11 cellular contexts compared by ENCODE assay signal in genomic region chr12:75964150-75964549, GRCh38.
A peak's percentile ranks its signal among the peaks of the same experiment; 100 is the strongest.
DNase-seq lines count a peak whose midpoint lies in the region; ATAC-seq and TF ChIP-seq lines count a peak whose summit lies in the region.
"Had no signal": no experiment of that assay in that cellular context is flagged by ENCODE, and none has a peak within 500 bp of the region (broad histone marks: within the 10 kb centered on the region; RNA-seq: fewer than 3 reads in every experiment).

No MANE protein-coding gene starts in this region.

- intact Hi-C loops in Calu3 (cut with micrococcal nuclease; ENCODE audit: unreplicated experiment), result no loop called here

- TF ChIP-seq CTCF in neural progenitor cell (IDR thresholded peaks at IDR 0.05) (no peak), Calu3 (IDR thresholded peaks at IDR 0.05; ENCODE audit: unreplicated experiment) (no peak)

- DNase-seq in DMS153 (lab: John Stamatoyannopoulos, UW) (peak; percentile 39), DMS153 treated with DMSO at 0.1 percent for 48 hours (lab: John Stamatoyannopoulos, UW; ENCODE audit: unreplicated experiment) (no peak), neural progenitor cell (ENCODE audit: low spot score) (no peak), Calu3 (no peak)
- DNase-seq in activated CD8-positive, alpha-beta T cell treated with anti-CD3 and anti-CD28 coated beads, Interleukin-2, amount 10 ng/mL, durations not matched to agents 7 days and 5 days, result peak; percentile 37
- DNase-seq in stimulated activated naive B cell treated with anti-CD40 and anti-IgM and Interleukin-4, amounts not matched to agents 10 μg/mL and 1 μg/mL and 100 μg/mL, for 72 hours, result no peak
- DNase-seq in stimulated activated CD4-positive, alpha-beta T cell treated with anti-CD3 and anti-CD28 coated beads, Interleukin-12 subunit alpha, Interleukin-12 subunit beta, amount 100 ng/mL, for 4 hours, result no peak
- DNase-seq: stimulated activated CD4-positive, alpha-beta T cell treated with anti-CD3 and anti-CD28 coated beads, Interleukin-1b, Interleukin-23, amount 100 ng/mL, for 48 hours; T1000 had no signal

- H3K27me3 ChIP-seq in neural progenitor cell, result no peaks in the 10 kb centered on the region

- H3K79me2 ChIP-seq in neural progenitor cell (ENCODE audit: low read depth), result no peaks in the 10 kb centered on the region

- no peaks in the 10 kb centered on the region for H3K9me3 Mint-ChIP-seq in activated CD8-positive, alpha-beta T cell treated with anti-CD3 and anti-CD28 coated beads, Interleukin-2, amount 10 ng/mL, durations not matched to agents 7 days and 5 days (ENCODE audit: insufficient read depth)
- H3K9me3 Mint-ChIP-seq in stimulated activated naive B cell treated with anti-CD40 and anti-IgM and Interleukin-4, amounts not matched to agents 10 μg/mL and 1 μg/mL and 100 μg/mL, for 72 hours, result peaks cover 0 to 2% of the 10 kb centered on the region in 2 donors
- no peaks in the 10 kb centered on the region for H3K9me3 Mint-ChIP-seq in neural progenitor cell
- no peaks in the 10 kb centered on the region for H3K9me3 Mint-ChIP-seq in Calu3 (ENCODE audit: low read depth, unreplicated experiment)

- peaks cover 14% of the 10 kb centered on the region for H3K4me1 ChIP-seq in neural progenitor cell

- peak; percentile 50 for ATAC-seq in HG03565 (IDR thresholded peaks at IDR 0.05; ENCODE audit: unreplicated experiment)
- ATAC-seq in activated CD8-positive, alpha-beta T cell treated with anti-CD3 and anti-CD28 coated beads, Interleukin-2, amount 10 ng/mL, durations not matched to agents 7 days and 5 days, result peak; percentile 65
- peak; percentile 85 to 86 for ATAC-seq in stimulated activated naive B cell treated with anti-CD40 and anti-IgM and Interleukin-4, amounts not matched to agents 10 μg/mL and 1 μg/mL and 100 μg/mL, for 72 hours (replicated peaks)

- no peak overlapping the region for H3K27ac ChIP-seq in neural progenitor cell
- H3K27ac ChIP-seq: 22Rv1 had no signal

- H3K4me3 Mint-ChIP-seq in activated CD8-positive, alpha-beta T cell treated with anti-CD3 and anti-CD28 coated beads, Interleukin-2, amount 10 ng/mL, durations not matched to agents 7 days and 5 days, result no peak overlapping the region
- H3K4me3 Mint-ChIP-seq in stimulated activated naive B cell treated with anti-CD40 and anti-IgM and Interleukin-4, amounts not matched to agents 10 μg/mL and 1 μg/mL and 100 μg/mL, for 72 hours, result no peak overlapping the region
- no peak overlapping the region for H3K4me3 Mint-ChIP-seq in neural progenitor cell
- no peak overlapping the region for H3K4me3 Mint-ChIP-seq in Calu3 (ENCODE audit: low read depth, unreplicated experiment)

- no peaks in the 10 kb centered on the region for H3K36me3 ChIP-seq in neural progenitor cell

- H3K9ac ChIP-seq in neural progenitor cell, result no peak overlapping the region

- peak overlapping the region; percentile 44 for H3K27ac Mint-ChIP-seq in activated CD8-positive, alpha-beta T cell treated with anti-CD3 and anti-CD28 coated beads, Interleukin-2, amount 10 ng/mL, durations not matched to agents 7 days and 5 days
- H3K27ac Mint-ChIP-seq in stimulated activated naive B cell treated with anti-CD40 and anti-IgM and Interleukin-4, amounts not matched to agents 10 μg/mL and 1 μg/mL and 100 μg/mL, for 72 hours, result no peak overlapping the region
- H3K27ac Mint-ChIP-seq in neural progenitor cell (no peak overlapping the region), Calu3 (ENCODE audit: unreplicated experiment) (no peak overlapping the region)

- no peaks in the 10 kb centered on the region for H3K27me3 Mint-ChIP-seq in activated CD8-positive, alpha-beta T cell treated with anti-CD3 and anti-CD28 coated beads, Interleukin-2, amount 10 ng/mL, durations not matched to agents 7 days and 5 days (ENCODE audit: low read depth)
- peaks cover 14 to 24% of the 10 kb centered on the region in 2 donors for H3K27me3 Mint-ChIP-seq in stimulated activated naive B cell treated with anti-CD40 and anti-IgM and Interleukin-4, amounts not matched to agents 10 μg/mL and 1 μg/mL and 100 μg/mL, for 72 hours
- H3K27me3 Mint-ChIP-seq in neural progenitor cell (ENCODE audit: insufficient read depth, low read depth), result peaks cover 3% of the 10 kb centered on the region
- no peaks in the 10 kb centered on the region for H3K27me3 Mint-ChIP-seq in Calu3 (ENCODE audit: unreplicated experiment)

- H3K36me3 Mint-ChIP-seq in activated CD8-positive, alpha-beta T cell treated with anti-CD3 and anti-CD28 coated beads, Interleukin-2, amount 10 ng/mL, durations not matched to agents 7 days and 5 days (ENCODE audit: low read depth), result no peaks in the 10 kb centered on the region
- no peaks in the 10 kb centered on the region for H3K36me3 Mint-ChIP-seq in stimulated activated naive B cell treated with anti-CD40 and anti-IgM and Interleukin-4, amounts not matched to agents 10 μg/mL and 1 μg/mL and 100 μg/mL, for 72 hours
- H3K36me3 Mint-ChIP-seq in neural progenitor cell, result no peaks in the 10 kb centered on the region
- H3K36me3 Mint-ChIP-seq in Calu3 (ENCODE audit: insufficient read depth, unreplicated experiment), result peaks cover 13% of the 10 kb centered on the region

- no peaks in the 10 kb centered on the region for H4K20me1 ChIP-seq in neural progenitor cell (ENCODE audit: low read depth)

- H3F3A ChIP-seq in neural progenitor cell (ENCODE audit: low read depth), result peaks cover 3% of the 10 kb centered on the region

- POLR2A ChIA-PET in activated CD8-positive, alpha-beta T cell treated with anti-CD3 and anti-CD28 coated beads, Interleukin-2, amount 10 ng/mL, durations not matched to agents 7 days and 5 days (lab: Charles Lee), result no interaction called here

- H3K4me2 ChIP-seq in neural progenitor cell, result no peak overlapping the region

- H2AFZ ChIP-seq in neural progenitor cell (replicated peaks), result no peak overlapping the region

- no peak overlapping the region for H3K4me3 ChIP-seq in neural progenitor cell

- no TSS peak for BruUV-seq in Calu3 (replicated peaks; lab: Mats Ljungman, UMichigan)

- no peaks in the 10 kb centered on the region for H3K9me3 ChIP-seq in neural progenitor cell (ENCODE audit: low read depth)

- H3K4me1 Mint-ChIP-seq in activated CD8-positive, alpha-beta T cell treated with anti-CD3 and anti-CD28 coated beads, Interleukin-2, amount 10 ng/mL, durations not matched to agents 7 days and 5 days (ENCODE audit: low read depth), result peaks cover 31% of the 10 kb centered on the region
- H3K4me1 Mint-ChIP-seq in stimulated activated naive B cell treated with anti-CD40 and anti-IgM and Interleukin-4, amounts not matched to agents 10 μg/mL and 1 μg/mL and 100 μg/mL, for 72 hours, result peaks cover 3 to 5% of the 10 kb centered on the region in 2 donors
- H3K4me1 Mint-ChIP-seq in neural progenitor cell (peaks cover 19% of the 10 kb centered on the region), Calu3 (ENCODE audit: low read depth, unreplicated experiment) (peaks cover 53% of the 10 kb centered on the region)

- CTCF ChIA-PET in activated CD8-positive, alpha-beta T cell treated with anti-CD3 and anti-CD28 coated beads, Interleukin-2, amount 10 ng/mL, durations not matched to agents 7 days and 5 days (lab: Charles Lee), result interaction anchor here (1.3 kb wide), 1 partner anchor 16 kb away, joined by 3 read pairs; no protein-coding TSS in a partner anchor
- CTCF ChIA-PET in Calu3 (lab: Charles Lee), result no interaction called here

Comparison
In these comparisons a context has a peak if more than half of its experiments do, and no peak if none do; other contexts are left out.
1. DNase-seq: peak in DMS153 (single experiment) and activated CD8-positive, alpha-beta T cell treated with anti-CD3 and anti-CD28 coated beads, Interleukin-2, amount 10 ng/mL, durations not matched to agents 7 days and 5 days (single experiment); none in DMS153 treated with DMSO at 0.1 percent for 48 hours (single experiment), stimulated activated naive B cell treated with anti-CD40 and anti-IgM and Interleukin-4, amounts not matched to agents 10 μg/mL and 1 μg/mL and 100 μg/mL, for 72 hours (single experiment), neural progenitor cell (single experiment), stimulated activated CD4-positive, alpha-beta T cell treated with anti-CD3 and anti-CD28 coated beads, Interleukin-12 subunit alpha, Interleukin-12 subunit beta, amount 100 ng/mL, for 4 hours (single experiment) and Calu3 (single experiment).
2. Peak in every context shown above with its lines, with median percentiles within 50 percentile points of each other: ATAC-seq.